ENCODE assay signal across 29 cellular contexts in genomic region chr16:8278181-8278580, GRCh38.
"Had no signal": no experiment of that assay in that cellular context is flagged by ENCODE, and none has a peak within 500 bp of the region (broad histone marks: within the 10 kb centered on the region; RNA-seq: fewer than 3 reads in every experiment).

No MANE protein-coding gene starts in this region.

- H3K9me3 ChIP-seq: mucosa of descending colon, pancreas, prostate gland, stomach, testis, thyroid gland, transverse colon, upper lobe of left lung had no signal

- H3K4me3 ChIP-seq: left ventricle myocardium inferior, lung, mucosa of descending colon, pancreas, prostate gland, skin epidermis, stomach, testis, thyroid gland, transverse colon, upper lobe of left lung had no signal

- H3K27ac ChIP-seq: left ventricle myocardium inferior, pancreas, prostate gland, skin epidermis, stomach, testis, thyroid gland, transverse colon, upper lobe of left lung had no signal

- H3K27me3 ChIP-seq: stomach, testis, thyroid gland, transverse colon, upper lobe of left lung had no signal

- H3K4me1 Mint-ChIP-seq: immature natural killer cell; naive thymus-derived CD4-positive, alpha-beta T cell; nephron; neural crest cell; stimulated activated naive B cell treated with anti-CD40 and anti-IgM and Interleukin-4, amounts not matched to agents 10 μg/mL and 1 μg/mL and 100 μg/mL, for 72 hours had no signal

- H3K4me1 ChIP-seq: left ventricle myocardium inferior, pancreas, prostate gland, stomach, testis, thyroid gland, transverse colon, upper lobe of left lung had no signal

- H3K36me3 Mint-ChIP-seq: immature natural killer cell; naive thymus-derived CD4-positive, alpha-beta T cell; stimulated activated naive B cell treated with anti-CD40 and anti-IgM and Interleukin-4, amounts not matched to agents 10 μg/mL and 1 μg/mL and 100 μg/mL, for 72 hours had no signal

- H3K27ac Mint-ChIP-seq: immature natural killer cell; naive thymus-derived CD4-positive, alpha-beta T cell; nephron; stimulated activated naive B cell treated with anti-CD40 and anti-IgM and Interleukin-4, amounts not matched to agents 10 μg/mL and 1 μg/mL and 100 μg/mL, for 72 hours had no signal

- ATAC-seq: mucosa of descending colon; naive thymus-derived CD4-positive, alpha-beta T cell; right cardiac atrium; sciatic nerve; stimulated activated naive B cell treated with anti-CD40 and anti-IgM and Interleukin-4, amounts not matched to agents 10 μg/mL and 1 μg/mL and 100 μg/mL, for 72 hours; stimulated activated naive CD8-positive, alpha-beta T cell treated with anti-CD3 and anti-CD28 coated beads, Interleukin-15, Interleukin-2, amounts not matched to agents 100 U/mL and 50 U/mL, for 24 hours had no signal

- FAIRE-seq: islet of Langerhans, kidney, pancreas had no signal

- H3K4me3 Mint-ChIP-seq: immature natural killer cell; nephron; neural crest cell; stimulated activated naive B cell treated with anti-CD40 and anti-IgM and Interleukin-4, amounts not matched to agents 10 μg/mL and 1 μg/mL and 100 μg/mL, for 72 hours had no signal

- DNase-seq: hypothalamus; immature natural killer cell; kidney; left ventricle myocardium inferior; midbrain; mucosa of descending colon; naive thymus-derived CD4-positive, alpha-beta T cell; pancreas; posterior cingulate gyrus; retina; right cardiac atrium; stimulated activated CD4-positive, alpha-beta T cell treated with anti-CD3 and anti-CD28 coated beads, Interleukin-12 subunit alpha, Interleukin-12 subunit beta, amount 100 ng/mL, for 4 hours; stimulated activated CD4-positive, alpha-beta T cell treated with anti-CD3 and anti-CD28 coated beads, Interleukin-15, amount 100 ng/mL, for 24 hours; stimulated activated CD4-positive, alpha-beta T cell treated with anti-CD3 and anti-CD28 coated beads, Interleukin-2, amount 100 ng/mL, for 24 hours; stimulated activated CD4-positive, alpha-beta T cell treated with anti-CD3 and anti-CD28 coated beads, Interleukin-4, amount 100 ng/mL, for 1 hour; stimulated activated naive B cell treated with anti-CD40 and anti-IgM and Interleukin-4, amounts not matched to agents 10 μg/mL and 1 μg/mL and 100 μg/mL, for 72 hours; stimulated activated naive CD8-positive, alpha-beta T cell treated with anti-CD3 and anti-CD28 coated beads, Interleukin-15, Interleukin-2, amounts not matched to agents 100 U/mL and 50 U/mL, for 24 hours; stomach; testis; thyroid gland; transverse colon; upper lobe of left lung had no signal

- H3K36me3 ChIP-seq: left ventricle myocardium inferior, pancreas, prostate gland, stomach, thyroid gland, transverse colon, upper lobe of left lung had no signal

- H3K9me3 Mint-ChIP-seq: nephron, neural crest cell had no signal
